Comparison of ENCODE assay signal across 2 cellular contexts in the genomic region with DNA sequence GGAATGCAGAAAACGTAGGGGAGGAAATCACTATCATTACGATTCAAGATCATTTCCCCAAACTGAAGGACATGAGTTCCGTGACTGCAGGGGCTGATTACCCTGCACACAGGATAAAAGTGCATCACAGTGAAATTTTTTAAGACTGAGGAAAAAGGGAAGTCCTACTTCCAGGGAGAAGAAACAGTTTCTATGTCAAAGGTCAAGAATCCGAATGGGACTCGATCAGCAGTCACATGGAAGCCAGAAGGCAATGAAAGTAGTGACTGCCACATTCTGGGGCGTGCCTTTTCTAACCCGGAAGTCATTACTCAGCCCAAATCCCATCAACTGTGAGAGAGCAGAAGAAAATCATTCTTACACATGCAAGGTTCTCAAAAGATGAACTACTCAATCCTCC.
TF ChIP-seq lines count a peak whose summit lies in the region.

No MANE protein-coding gene starts in this region.

TF ChIP-seq in liver, 16 proteins besides CTCF, POLR2A, EP300 and RAD21:
- TF ChIP-seq HNF4A (conservative IDR thresholded peaks at IDR 0.05) (no peak), YY1 (IDR thresholded peaks at IDR 0.05) (peak; percentile 13), NR2F2 (IDR thresholded peaks at IDR 0.05) (peak; percentile 85), FOXA2 (IDR thresholded peaks at IDR 0.05) (no peak), TAF1 (conservative IDR thresholded peaks at IDR 0.05) (no peak), MAX (IDR thresholded peaks at IDR 0.05) (peak; percentile 45), GABPA (IDR thresholded peaks at IDR 0.05 in 1 of 2, conservative IDR thresholded peaks at IDR 0.05 in 1 of 2) (no peak), RXRA (IDR thresholded peaks at IDR 0.05) (peak; percentile 7 to 35), SP1 (IDR thresholded peaks at IDR 0.05) (no peak), FOXA1 (IDR thresholded peaks at IDR 0.05) (no peak), JUND (IDR thresholded peaks at IDR 0.05) (no peak), ATF3 (IDR thresholded peaks at IDR 0.05) (no peak)
- TF ChIP-seq, protein P1, sequence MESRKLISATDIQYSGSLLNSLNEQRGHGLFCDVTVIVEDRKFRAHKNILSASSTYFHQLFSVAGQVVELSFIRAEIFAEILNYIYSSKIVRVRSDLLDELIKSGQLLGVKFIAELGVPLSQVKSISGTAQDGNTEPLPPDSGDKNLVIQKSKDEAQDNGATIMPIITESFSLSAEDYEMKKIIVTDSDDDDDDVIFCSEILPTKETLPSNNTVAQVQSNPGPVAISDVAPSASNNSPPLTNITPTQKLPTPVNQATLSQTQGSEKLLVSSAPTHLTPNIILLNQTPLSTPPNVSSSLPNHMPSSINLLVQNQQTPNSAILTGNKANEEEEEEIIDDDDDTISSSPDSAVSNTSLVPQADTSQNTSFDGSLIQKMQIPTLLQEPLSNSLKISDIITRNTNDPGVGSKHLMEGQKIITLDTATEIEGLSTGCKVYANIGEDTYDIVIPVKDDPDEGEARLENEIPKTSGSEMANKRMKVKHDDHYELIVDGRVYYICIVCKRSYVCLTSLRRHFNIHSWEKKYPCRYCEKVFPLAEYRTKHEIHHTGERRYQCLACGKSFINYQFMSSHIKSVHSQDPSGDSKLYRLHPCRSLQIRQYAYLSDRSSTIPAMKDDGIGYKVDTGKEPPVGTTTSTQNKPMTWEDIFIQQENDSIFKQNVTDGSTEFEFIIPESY (IDR thresholded peaks at IDR 0.05), result no peak

TF ChIP-seq in HepG2, 621 proteins besides CTCF, POLR2A, EP300 and RAD21:
- no peak for TF ChIP-seq CREM (IDR thresholded peaks at IDR 0.05)
- no peak for TF ChIP-seq CREM (CRISPR knock-in tag; IDR thresholded peaks at IDR 0.05)
- no peak for TF ChIP-seq CCAR2 (optimal IDR thresholded peaks at IDR 0.05; ENCODE audit: low read depth, low read length)
- TF ChIP-seq IKZF4 (CRISPR knock-in tag; IDR thresholded peaks at IDR 0.05; ENCODE audit: borderline replicate concordance, low read depth, not compliant biosample characterization), result no peak
TF ChIP-seq in HepG2: peak in this region for 0.
